8 cellular contexts compared by ENCODE assay signal in genomic region chr9:131125038-131125287, GRCh38. TPM values are rescaled to one million over a fixed set of nuclear protein-coding genes. Genes with fewer than 3 reads are reported as not detected.
A peak's percentile ranks its signal among the peaks of the same experiment; 100 is the strongest.
DNase-seq lines count a peak whose midpoint lies in the region; ATAC-seq, FAIRE-seq and TF ChIP-seq lines count a peak whose summit lies in the region.

No MANE protein-coding gene starts in this region.

- FAIRE-seq in A549 (lab: Jason Lieb, UNC) (no peak), urothelium cell line (lab: Jason Lieb, UNC) (no peak)

- POLR2A ChIA-PET in A549 (lab: Yijun Ruan, JAX) (interaction anchor here (0.7 to 1.7 kb wide), 11 partner anchors 10 to 248 kb away, joined by 3 to 11 read pairs (median 5); no protein-coding TSS in a partner anchor), MCF 10A (lab: Yijun Ruan, JAX) (interaction anchor here (0.6 to 2.8 kb wide), 33 partner anchors 9 to 1933 kb away, joined by 3 to 20 read pairs (median 4); partner anchors contain the start of gene AIF1L)

- WGBS in A549 (ENCODE audit: missing lambda C conversion rate) = 1% methylated on average over 7 of the region's 7 CpGs

- peak in 1 of 2 experiments; percentile 3 for DNase-seq in A549 (ENCODE audit: low read depth in 1 of 2, low spot score in 1 of 2)
- no peak for DNase-seq in MCF 10A (ENCODE audit: unreplicated experiment)
- no peak for DNase-seq in memory B cell (ENCODE audit: low spot score in 2 of 2)
- DNase-seq in urothelium cell line (ENCODE audit: low spot score) = no peak
- no peak for DNase-seq in HuH-7 (ENCODE audit: low spot score)
- no peak for DNase-seq in activated CD8-positive, alpha-beta memory T cell treated with anti-CD3 and anti-CD28 coated beads, Interleukin-2, amount 50 U/mL, for 4 hours

- peak overlapping the region; percentile 97 for H3K27ac Mint-ChIP-seq in MCF 10A (ENCODE audit: low read depth, unreplicated experiment)
- peak overlapping the region; percentile 97 for H3K27ac Mint-ChIP-seq in memory B cell

- no peaks in the 10 kb centered on the region for H3K9me3 ChIP-seq in A549

- CTCF ChIA-PET in A549 (lab: Yijun Ruan, JAX) = interaction anchor here (0.9 to 2.9 kb wide), 6 partner anchors 16 to 225 kb away, joined by 3 to 10 read pairs (median 4); no protein-coding TSS in a partner anchor
- CTCF ChIA-PET in MCF 10A (lab: Yijun Ruan, JAX) = interaction anchor here (0.6 to 1.3 kb wide), 4 partner anchors 13 to 176 kb away, joined by 3 to 9 read pairs (median 4); no protein-coding TSS in a partner anchor

- H3K4me1 Mint-ChIP-seq in MCF 10A (ENCODE audit: insufficient read depth, unreplicated experiment) (no peaks in the 10 kb centered on the region), memory B cell (peaks cover 11% of the 10 kb centered on the region)

- peak overlapping the region; percentile 96 for H3K4me3 Mint-ChIP-seq in MCF 10A (ENCODE audit: unreplicated experiment)
- peak overlapping the region; percentile 98 for H3K4me3 Mint-ChIP-seq in memory B cell

- TF ChIP-seq EP300 in A549 (IDR thresholded peaks at IDR 0.05) = no peak

- TF ChIP-seq CTCF in A549 (IDR thresholded peaks at IDR 0.05) = no peak
- no peak for TF ChIP-seq CTCF in MCF 10A (IDR thresholded peaks at IDR 0.05; ENCODE audit: unreplicated experiment)

- ATAC-seq in A549 (peak; percentile 21 to 38), HG03064 (IDR thresholded peaks at IDR 0.05; ENCODE audit: low read depth, unreplicated experiment) (peak; percentile 23), memory B cell (ENCODE audit: low read depth) (no peak), GM18868 (IDR thresholded peaks at IDR 0.05; ENCODE audit: unreplicated experiment) (no peak)

- H3K9me3 Mint-ChIP-seq in MCF 10A (ENCODE audit: unreplicated experiment) (no peaks in the 10 kb centered on the region), memory B cell (no peaks in the 10 kb centered on the region)

- BruUV-seq in MCF 10A (replicated peaks; lab: Mats Ljungman, UMichigan) = TSS peak; percentile 98

- H3K4me1 ChIP-seq in A549 = peaks cover 6% of the 10 kb centered on the region; the same call in 2 of the 3 replicates

- H3K27ac ChIP-seq in A549 = peak overlapping the region; percentile 81 to 90

- H3K27me3 Mint-ChIP-seq in MCF 10A (ENCODE audit: insufficient read depth, unreplicated experiment) (no peaks in the 10 kb centered on the region), memory B cell (peaks cover 5% of the 10 kb centered on the region)

- no peak for TF ChIP-seq RAD21 in A549 (conservative IDR thresholded peaks at IDR 0.05 in 1 of 2, IDR thresholded peaks at IDR 0.05 in 1 of 2)

- H3K4me3 ChIP-seq in A549 = peak overlapping the region; percentile 88

- no peak for TF ChIP-seq POLR2A in A549 (IDR thresholded peaks at IDR 0.05; ENCODE audit: low read length)

- intact Hi-C loops in MCF 10A (cut with micrococcal nuclease) = no loop called here

- H3K4me2 ChIP-seq in A549 = peak overlapping the region; percentile 82

- peaks cover 37% of the 10 kb centered on the region for H3K36me3 Mint-ChIP-seq in MCF 10A (ENCODE audit: insufficient read depth, unreplicated experiment)
- H3K36me3 Mint-ChIP-seq in memory B cell = peaks cover 12% of the 10 kb centered on the region

TF ChIP-seq in A549, 52 proteins besides CTCF, POLR2A, EP300 and RAD21:
- TF ChIP-seq KDM1A (IDR thresholded peaks at IDR 0.05; ENCODE audit: low read depth) (no peak), RFX5 (IDR thresholded peaks at IDR 0.05) (no peak), HES2 (IDR thresholded peaks at IDR 0.05) (no peak), ATOH8 (CRISPR knock-in tag; IDR thresholded peaks at IDR 0.05; ENCODE audit: low read depth) (no peak), JUNB (IDR thresholded peaks at IDR 0.05) (no peak), ZC3H11A (IDR thresholded peaks at IDR 0.05) (no peak), CBX2 (IDR thresholded peaks at IDR 0.05; ENCODE audit: borderline replicate concordance, low read depth) (no peak), TFCP2L1 (CRISPR knock-in tag; IDR thresholded peaks at IDR 0.05) (no peak), RNF2 (IDR thresholded peaks at IDR 0.05; ENCODE audit: borderline replicate concordance, low read depth) (no peak), TP53 (CRISPR knock-in tag; IDR thresholded peaks at IDR 0.05) (no peak), CBX8 (IDR thresholded peaks at IDR 0.05) (no peak), HOXB5 (CRISPR knock-in tag; IDR thresholded peaks at IDR 0.05) (no peak), NR3C1 (IDR thresholded peaks at IDR 0.05) (no peak)

RNA-seq across cellular contexts. Expression of gene NUP214, which starts 0.4 kb away (rescaled TPM):
- polyA plus RNA-seq in A549 (2011; rRNA removed) (14.4 and 25.8 TPM in 2 replicates), A549 (2017; fragmentation: RNase III; extraction: RNeasy Plus Mini Kit Qiagen cat#74134 plus additional on column Dnase treatment) (18.5 to 21.2 TPM (median 19.3 TPM) in 3 replicates)
- 9.2 and 13.0 TPM in 2 replicates for polyA plus RNA-seq in A549 (2012; cell fraction: cytosol; rRNA removed)
- 36.8 and 70.9 TPM in 2 replicates for polyA plus RNA-seq in A549 (2012; cell fraction: nucleus; rRNA removed)
- polyA minus RNA-seq in A549 (2011; rRNA and poly(A)+ RNA removed) = 52.7 and 56.8 TPM in 2 replicates
- 41.8 and 46.9 TPM in 2 replicates for total RNA-seq in MCF 10A (2022)

RNA-seq across cellular contexts. Expression of gene AIF1L, which starts 28.6 kb away (rescaled TPM):
- polyA plus RNA-seq in A549 (2011; rRNA removed) (1.7 and 2.8 TPM in 2 replicates), A549 (2017; fragmentation: RNase III; extraction: RNeasy Plus Mini Kit Qiagen cat#74134 plus additional on column Dnase treatment) (1.6 to 1.8 TPM (median 1.7 TPM) in 3 replicates)
- 1.2 and 1.3 TPM in 2 replicates for polyA plus RNA-seq in A549 (2012; cell fraction: cytosol; rRNA removed)
- polyA plus RNA-seq in A549 (2012; cell fraction: nucleus; rRNA removed) = 0.55 and 0.84 TPM in 2 replicates
- polyA minus RNA-seq in A549 (2011; rRNA and poly(A)+ RNA removed) = 1.6 and 1.7 TPM in 2 replicates
- total RNA-seq in MCF 10A (2022) = 2.6 and 4.1 TPM in 2 replicates

Comparison
In these comparisons a context has a peak if more than half of its experiments do, and no peak if none do; other contexts are left out.
1. ATAC-seq: peak in A549 (2 of 2) and HG03064 (single experiment); none in memory B cell (single experiment) and GM18868 (single experiment).